In genomic region chr4:164538061-164538460, GRCh38 we compare ENCODE assay signal across 18 cellular contexts.
"Had no signal": no experiment of that assay in that cellular context is flagged by ENCODE, and none has a peak within 500 bp of the region (broad histone marks: within the 10 kb centered on the region; RNA-seq: fewer than 3 reads in every experiment).

No MANE protein-coding gene starts in this region.

- ATAC-seq: left colon, lower lobe of right lung, T-helper 17 cell, WTC11 had no signal

- DNase-seq: activated CD4-positive, alpha-beta memory T cell treated with anti-CD3 and anti-CD28 coated beads for 36 hours; activated CD4-positive, alpha-beta T cell treated with anti-CD3 and anti-CD28 coated beads for 4 hours; activated T-cell treated with anti-CD3 and anti-CD28 coated beads for 4 hours; caudate nucleus; left colon; lower lobe of right lung; midbrain; nephron progenitor cell; nucleus accumbens; posterior cingulate gyrus; sigmoid colon; stimulated activated CD8-positive, alpha-beta memory T cell treated with anti-CD3 and anti-CD28 coated beads, Interleukin-4, amount 100 ng/mL, for 48 hours; stimulated activated naive CD4-positive, alpha-beta T cell; T-helper 17 cell; tibial artery had no signal

- H3K27ac ChIP-seq: esophagus muscularis mucosa, lower lobe of right lung, sigmoid colon had no signal

- H3K27me3 ChIP-seq: esophagus muscularis mucosa, hepatocyte, sigmoid colon, tibial artery had no signal

- H3K4me3 ChIP-seq: esophagus muscularis mucosa, hepatocyte, lower lobe of right lung, sigmoid colon, tibial artery had no signal
